Comparison of ENCODE assay signal across 8 cellular contexts in the genomic region with DNA sequence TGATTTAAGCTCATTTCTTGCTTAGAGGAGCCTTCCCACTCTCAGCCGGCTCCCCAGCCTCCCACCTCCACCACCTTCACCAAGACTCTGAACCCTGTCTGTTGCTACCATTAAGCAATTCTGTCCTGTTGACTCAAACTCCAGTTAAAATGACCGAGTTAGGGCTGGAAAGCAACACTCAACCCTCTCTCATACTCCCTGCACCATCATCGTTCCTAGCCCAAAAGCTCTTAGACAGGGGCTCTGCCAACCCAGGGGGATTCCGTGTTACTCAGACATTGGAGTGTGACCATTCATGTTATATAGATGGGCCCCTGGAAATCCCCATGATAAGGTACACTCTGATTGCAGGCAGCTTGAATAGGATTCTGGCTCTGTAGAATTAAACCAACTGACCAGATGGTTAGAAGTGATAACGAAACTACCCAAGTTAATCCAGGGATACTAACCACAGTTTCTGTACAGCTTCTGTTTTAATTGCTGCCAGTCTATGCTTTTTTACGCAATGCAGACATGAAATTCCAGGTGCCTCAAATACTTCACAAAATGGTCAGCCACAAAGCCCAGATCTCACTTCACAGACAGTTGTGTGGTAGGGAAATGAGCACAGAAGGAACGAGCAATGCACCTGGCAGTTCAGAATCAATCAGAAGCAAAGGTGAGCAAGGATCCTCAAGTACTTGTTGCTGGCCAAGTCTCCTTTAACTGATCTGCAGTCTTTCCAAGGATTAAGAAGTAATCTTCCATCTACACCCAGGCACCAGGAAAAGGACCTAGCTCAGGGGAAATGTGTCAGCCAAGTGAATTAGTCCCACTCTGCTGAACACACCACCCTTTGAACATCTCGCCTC. TPM values are rescaled to one million over a fixed set of nuclear protein-coding genes. Genes with fewer than 3 reads are reported as not detected.
DNase-seq lines count a peak whose midpoint lies in the region; TF ChIP-seq lines count a peak whose summit lies in the region.

No MANE protein-coding gene starts in this region.

- H3K27ac Mint-ChIP-seq in activated T-cell treated with anti-CD3 and anti-CD28 coated beads, Interleukin-2, amount 50 U/mL, for 24 hours, result no peak overlapping the region
- H3K27ac Mint-ChIP-seq in brain, result peak overlapping the region; percentile 15 to 95 (median 67)

- H3K4me3 ChIP-seq in HL-60 (replicated peaks; ENCODE audit: insufficient read depth, low read length), result no peak overlapping the region
- H3K4me3 ChIP-seq in parathyroid adenoma (ENCODE audit: low read depth, low read length), result no peak overlapping the region
- H3K4me3 ChIP-seq in vagina, result peak overlapping the region in 1 of 2 donors; percentile 37

- H3K27me3 Mint-ChIP-seq in activated T-cell treated with anti-CD3 and anti-CD28 coated beads, Interleukin-2, amount 50 U/mL, for 24 hours, result peaks cover 73% of the 10 kb centered on the region
- peaks cover 71% of the 10 kb centered on the region for H3K27me3 Mint-ChIP-seq in brain

- no peak for TF ChIP-seq CTCF in HL-60 (IDR thresholded peaks at IDR 0.05; ENCODE audit: insufficient read depth, low read length)
- TF ChIP-seq CTCF in brain (conservative IDR thresholded peaks at IDR 0.05), result no peak
- TF ChIP-seq CTCF in parathyroid adenoma (IDR thresholded peaks at IDR 0.05), result no peak
- no peak for TF ChIP-seq CTCF in vagina (IDR thresholded peaks at IDR 0.05)

- TF ChIP-seq POLR2A in vagina (IDR thresholded peaks at IDR 0.05), result no peak

- H3K4me1 ChIP-seq in parathyroid adenoma (no peaks in the 10 kb centered on the region), vagina (peaks cover 30% of the 10 kb centered on the region)

- H3K9me3 Mint-ChIP-seq in activated T-cell treated with anti-CD3 and anti-CD28 coated beads, Interleukin-2, amount 50 U/mL, for 24 hours, result no peaks in the 10 kb centered on the region
- peaks cover 0 to 2% (median 0%) of the 10 kb centered on the region in 5 experiments for H3K9me3 Mint-ChIP-seq in brain

- no peaks in the 10 kb centered on the region for H3K9me3 ChIP-seq in parathyroid adenoma (ENCODE audit: control insufficient read depth, low read length)
- H3K9me3 ChIP-seq in vagina, result no peaks in the 10 kb centered on the region

- no peak overlapping the region for H2AFZ ChIP-seq in parathyroid adenoma

- no peak for DNase-seq in activated T-cell treated with anti-CD3 and anti-CD28 coated beads, Interleukin-2, amount 50 U/mL, for 24 hours
- DNase-seq in activated T-cell treated with anti-CD3 and anti-CD28 coated beads, Interleukin-2, amount 50 U/mL, for 1 hour, result no peak
- DNase-seq in HL-60 (ENCODE audit: low read depth in 1 of 2, low spot score in 1 of 2) (peak; percentile 36 to 66), OCI-M2 (lab: John Stamatoyannopoulos, UW; ENCODE audit: unreplicated experiment) (no peak), vagina (ENCODE audit: extremely low spot score in 2 of 2) (no peak), amygdala (lab: John Stamatoyannopoulos, UW) (no peak)

- intact Hi-C loops in vagina (cut with DNase I), result no loop called here

- H3K27ac ChIP-seq in HL-60 (replicated peaks), result no peak overlapping the region
- H3K27ac ChIP-seq in parathyroid adenoma, result no peak overlapping the region
- H3K27ac ChIP-seq in vagina, result no peak overlapping the region

- no peak overlapping the region for H3K9ac ChIP-seq in parathyroid adenoma

- H3K36me3 ChIP-seq in parathyroid adenoma (ENCODE audit: control insufficient read depth, insufficient read depth, low read length) (no peaks in the 10 kb centered on the region), vagina (no peaks in the 10 kb centered on the region)

- H3K36me3 Mint-ChIP-seq in activated T-cell treated with anti-CD3 and anti-CD28 coated beads, Interleukin-2, amount 50 U/mL, for 24 hours (ENCODE audit: low read depth), result no peaks in the 10 kb centered on the region
- H3K36me3 Mint-ChIP-seq in brain, result peaks cover 26% of the 10 kb centered on the region

- H3K4me1 Mint-ChIP-seq in activated T-cell treated with anti-CD3 and anti-CD28 coated beads, Interleukin-2, amount 50 U/mL, for 24 hours (ENCODE audit: low read depth), result peaks cover 38% of the 10 kb centered on the region
- H3K4me1 Mint-ChIP-seq in brain, result peaks cover 39% of the 10 kb centered on the region

- no peaks in the 10 kb centered on the region for H3K79me2 ChIP-seq in parathyroid adenoma

- peaks cover 37% of the 10 kb centered on the region for H3K27me3 ChIP-seq in HL-60 (ENCODE audit: insufficient read depth, poor library complexity, severe bottlenecking)
- H3K27me3 ChIP-seq in parathyroid adenoma (ENCODE audit: control insufficient read depth, insufficient read depth, low read length), result no peaks in the 10 kb centered on the region
- H3K27me3 ChIP-seq in vagina, result peaks cover 6% of the 10 kb centered on the region

- peak overlapping the region; percentile 56 for H3K4me2 ChIP-seq in parathyroid adenoma (ENCODE audit: low read length)

- H3K4me3 Mint-ChIP-seq in activated T-cell treated with anti-CD3 and anti-CD28 coated beads, Interleukin-2, amount 50 U/mL, for 24 hours, result peak overlapping the region; percentile 67
- H3K4me3 Mint-ChIP-seq in brain, result peak overlapping the region; percentile 86 to 96 (median 91)

RNA-seq across cellular contexts. Expression of a gene that starts 2.1 kb away (rescaled TPM):
- 7.7 TPM for polyA plus RNA-seq in brain (ENCODE audit: insufficient read depth, low read depth, low replicate concordance)
- 1.2 TPM for total RNA-seq in vagina

RNA-seq across cellular contexts. Expression of a gene that starts 25.9 kb away (rescaled TPM):
- polyA plus RNA-seq in brain (ENCODE audit: insufficient read depth, low read depth, low replicate concordance), result 99.7 TPM
- 30.9 TPM for total RNA-seq in vagina

Comparison
In these comparisons a context has a peak if more than half of its experiments do, and no peak if none do; other contexts are left out.
1. DNase-seq: peak in HL-60 (2 of 2); none in activated T-cell treated with anti-CD3 and anti-CD28 coated beads, Interleukin-2, amount 50 U/mL, for 24 hours (single experiment), activated T-cell treated with anti-CD3 and anti-CD28 coated beads, Interleukin-2, amount 50 U/mL, for 1 hour (single experiment), OCI-M2 (single experiment), vagina (0 of 2) and amygdala (0 of 56).